In genomic region chr5:103360475-103360874, GRCh38 we compare ENCODE assay signal across 31 cellular contexts.
"Had no signal": no experiment of that assay in that cellular context is flagged by ENCODE, and none has a peak within 500 bp of the region (broad histone marks: within the 10 kb centered on the region; RNA-seq: fewer than 3 reads in every experiment).

No MANE protein-coding gene starts in this region.

- H3K9me3 Mint-ChIP-seq: activated CD4-positive, alpha-beta T cell treated with anti-CD3 and anti-CD28 coated beads, Interleukin-2, amount 10 ng/mL, durations not matched to agents 7 days and 5 days; activated naive CD4-positive, alpha-beta T cell treated with anti-CD3 and anti-CD28 coated beads, Interleukin-2, amount 50 U/mL, for 24 hours; activated naive CD8-positive, alpha-beta T cell treated with anti-CD3 and anti-CD28 coated beads, Interleukin-2, amount 10 ng/mL, durations not matched to agents 7 days and 5 days; activated T-cell treated with anti-CD3 and anti-CD28 coated beads, Interleukin-2, amount 50 U/mL, for 24 hours; activated T-helper 2 cell treated with anti-CD3 and anti-CD28 coated beads, Interferon-gamma antibody, Interleukin-2, Interleukin-4, amounts not matched to agents 10 μg/mL and 5 μg/mL and 100 μg/mL, durations not matched to agents 14 hours and 24 hours and 36 hours; central memory CD8-positive, alpha-beta T cell had no signal

- H3K27ac ChIP-seq: ascending aorta, cardiac muscle cell, coronary artery, PC-9, RWPE1 had no signal

- DNase-seq: activated CD4-positive, alpha-beta T cell treated with anti-CD3 and anti-CD28 coated beads for 36 hours; activated CD4-positive, alpha-beta T cell treated with anti-CD3 and anti-CD28 coated beads, Interleukin-2, amount 10 ng/mL, durations not matched to agents 7 days and 5 days; activated CD4-positive, alpha-beta T cell treated with anti-CD3 and anti-CD28 coated beads, Interleukin-2, amount 50 U/mL, for 48 hours; activated CD8-positive, alpha-beta T cell treated with anti-CD3 and anti-CD28 coated beads, Interleukin-2, amount 10 ng/mL, durations not matched to agents 7 days and 5 days; activated gamma-delta T cell; activated naive CD4-positive, alpha-beta T cell treated with Interleukin-2 at 50 U/mL for 16 hours; activated naive CD8-positive, alpha-beta T cell treated with anti-CD3 and anti-CD28 coated beads, Interleukin-2, amount 10 ng/mL, durations not matched to agents 7 days and 5 days; activated T-cell treated with anti-CD3 and anti-CD28 coated beads, Interleukin-2, amount 50 U/mL, for 24 hours; amygdala; NCI-H1092 treated with DMSO at 0.1 percent for 48 hours; NCI-H1417; NCI-H146; NCI-H187 treated with DMSO at 0.1 percent for 48 hours; NCI-H2081; NCI-H2171 treated with DMSO at 0.1 percent for 48 hours; NCI-H2227 treated with DMSO at 0.1 percent for 48 hours; NCI-H524 treated with DMSO at 0.1 percent for 48 hours; PC-9; SIG-M5; T-cell; T-helper 17 cell; T-helper 9 cell had no signal

- H3K27me3 ChIP-seq: ascending aorta, cardiac muscle cell had no signal

- ATAC-seq: activated CD4-positive, alpha-beta T cell treated with anti-CD3 and anti-CD28 coated beads for 36 hours; activated CD8-positive, alpha-beta T cell treated with anti-CD3 and anti-CD28 coated beads, Interleukin-2, amount 10 ng/mL, durations not matched to agents 7 days and 5 days; Right ventricle myocardium inferior; SK-N-SH treated with all-trans-retinoic acid at 6 μM for 48 hours; T-cell; T-helper 17 cell had no signal

- H3K4me3 Mint-ChIP-seq: activated CD4-positive, alpha-beta T cell treated with anti-CD3 and anti-CD28 coated beads for 36 hours; activated CD4-positive, alpha-beta T cell treated with anti-CD3 and anti-CD28 coated beads, Interleukin-2, amount 10 ng/mL, durations not matched to agents 7 days and 5 days; activated CD8-positive, alpha-beta T cell treated with anti-CD3 and anti-CD28 coated beads, Interleukin-2, amount 10 ng/mL, durations not matched to agents 7 days and 5 days; activated naive CD4-positive, alpha-beta T cell treated with anti-CD3 and anti-CD28 coated beads, Interleukin-2, amount 50 U/mL, for 24 hours; activated naive CD8-positive, alpha-beta T cell treated with anti-CD3 and anti-CD28 coated beads, Interleukin-2, amount 10 ng/mL, durations not matched to agents 7 days and 5 days; activated T-cell treated with anti-CD3 and anti-CD28 coated beads, Interleukin-2, amount 50 U/mL, for 24 hours; central memory CD8-positive, alpha-beta T cell; T-cell; T-helper 17 cell had no signal

- H3K9me3 ChIP-seq: ascending aorta had no signal

- H3K4me1 Mint-ChIP-seq: activated naive CD4-positive, alpha-beta T cell treated with anti-CD3 and anti-CD28 coated beads, Interleukin-2, amount 50 U/mL, for 24 hours; central memory CD8-positive, alpha-beta T cell; T-cell; T-helper 17 cell had no signal

- H3K4me3 ChIP-seq: ascending aorta, cardiac muscle cell, coronary artery, PC-9 had no signal

- H3K4me1 ChIP-seq: ascending aorta had no signal

- H3K27me3 Mint-ChIP-seq: activated CD4-positive, alpha-beta T cell treated with anti-CD3 and anti-CD28 coated beads for 36 hours; activated CD4-positive, alpha-beta T cell treated with anti-CD3 and anti-CD28 coated beads, Interleukin-2, amount 10 ng/mL, durations not matched to agents 7 days and 5 days; activated naive CD4-positive, alpha-beta T cell treated with anti-CD3 and anti-CD28 coated beads, Interleukin-2, amount 50 U/mL, for 24 hours; activated naive CD8-positive, alpha-beta T cell treated with anti-CD3 and anti-CD28 coated beads, Interleukin-2, amount 10 ng/mL, durations not matched to agents 7 days and 5 days; activated T-cell treated with anti-CD3 and anti-CD28 coated beads, Interleukin-2, amount 50 U/mL, for 24 hours; central memory CD8-positive, alpha-beta T cell; T-cell; T-helper 17 cell had no signal

- H3K27ac Mint-ChIP-seq: activated CD4-positive, alpha-beta T cell treated with anti-CD3 and anti-CD28 coated beads for 36 hours; activated CD4-positive, alpha-beta T cell treated with anti-CD3 and anti-CD28 coated beads, Interleukin-2, amount 10 ng/mL, durations not matched to agents 7 days and 5 days; activated CD8-positive, alpha-beta T cell treated with anti-CD3 and anti-CD28 coated beads, Interleukin-2, amount 10 ng/mL, durations not matched to agents 7 days and 5 days; activated naive CD4-positive, alpha-beta T cell treated with anti-CD3 and anti-CD28 coated beads, Interleukin-2, amount 50 U/mL, for 24 hours; activated naive CD8-positive, alpha-beta T cell treated with anti-CD3 and anti-CD28 coated beads, Interleukin-2, amount 10 ng/mL, durations not matched to agents 7 days and 5 days; activated T-cell treated with anti-CD3 and anti-CD28 coated beads, Interleukin-2, amount 50 U/mL, for 24 hours; activated T-helper 2 cell treated with anti-CD3 and anti-CD28 coated beads, Interferon-gamma antibody, Interleukin-2, Interleukin-4, amounts not matched to agents 10 μg/mL and 5 μg/mL and 100 μg/mL, durations not matched to agents 14 hours and 24 hours and 36 hours; T-cell; T-helper 17 cell had no signal

- H3K4me2 ChIP-seq: PC-9 had no signal

- H3K36me3 Mint-ChIP-seq: activated naive CD4-positive, alpha-beta T cell treated with anti-CD3 and anti-CD28 coated beads, Interleukin-2, amount 50 U/mL, for 24 hours; activated naive CD8-positive, alpha-beta T cell treated with anti-CD3 and anti-CD28 coated beads, Interleukin-2, amount 10 ng/mL, durations not matched to agents 7 days and 5 days; T-cell had no signal

- H3K36me3 ChIP-seq: ascending aorta, cardiac muscle cell had no signal

- H2AFZ ChIP-seq: PC-9 had no signal
